Comparison of ENCODE assay signal across 8 cellular contexts in genomic region chr11:72642815-72643511, GRCh38. TPM values are rescaled to one million over a fixed set of nuclear protein-coding genes. Genes with fewer than 3 reads are reported as not detected.
DNase-seq lines count a peak whose midpoint lies in the region; ATAC-seq, FAIRE-seq and TF ChIP-seq lines count a peak whose summit lies in the region.

No MANE protein-coding gene starts in this region.

- H3K27ac ChIP-seq in tibial artery, result peak overlapping the region; percentile 58 to 65

- H3K4me3 ChIP-seq in tibial artery, result peak overlapping the region; percentile 51 to 67

- FAIRE-seq in frontal cortex (lab: Jason Lieb, UNC), result no peak

- peaks cover 0 to 24% (median 18%) of the 10 kb centered on the region in 4 donors for H3K4me1 ChIP-seq in tibial artery

- intact Hi-C loops in tibial artery (cut with DNase I; ENCODE audit: low total_unique reads), result loop anchor here (5.0 kb wide), 1 partner anchor 46 kb away; no protein-coding TSS in a partner anchor

- no peaks in the 10 kb centered on the region for H3K36me3 ChIP-seq in tibial artery

- TF ChIP-seq CTCF in omental fat pad (IDR thresholded peaks at IDR 0.05) (peak in 2 of 3 donors; percentile 71 to 85), tibial artery (IDR thresholded peaks at IDR 0.05) (peak; percentile 95 to 96)

- no peaks in the 10 kb centered on the region for H3K9me3 ChIP-seq in tibial artery

- peaks cover 0 to 33% of the 10 kb centered on the region in 2 donors for H3K27me3 ChIP-seq in tibial artery

- peak; percentile 54 for DNase-seq in COLO829 (ENCODE audit: low spot score)
- DNase-seq in SHP77 treated with DMSO at 0.1 percent for 48 hours (lab: John Stamatoyannopoulos, UW), result peak; percentile 53
- DNase-seq in activated gamma-delta T cell treated with Interleukin-2 at 50 U/mL for 16 hours, result peak; percentile 49
- DNase-seq in frontal cortex (ENCODE audit: low spot score in 2 of 2), result peak; percentile 85 to 87
- DNase-seq in omental fat pad (ENCODE audit: low spot score), result no peak
- DNase-seq in tibial artery, result peak; percentile 39 to 79

- peak; percentile 52 for ATAC-seq in HG03439 (IDR thresholded peaks at IDR 0.05; ENCODE audit: unreplicated experiment)
- ATAC-seq in omental fat pad (ENCODE audit: low FRiP score), result peak; percentile 69
- ATAC-seq in GM19324 (IDR thresholded peaks at IDR 0.05; ENCODE audit: low FRiP score, unreplicated experiment), result no peak

RNA-seq across cellular contexts. Expression of gene PDE2A, which starts 31.3 kb away (rescaled TPM):
- total RNA-seq in frontal cortex, result 63.2 TPM
- total RNA-seq in omental fat pad, result 100 to 1,000 TPM in 1 of 4 donors, 10 to 100 TPM in 3; 54.0 to 339 (median 84.6) TPM
